ENCODE assay signal across 27 cellular contexts in the genomic region with DNA sequence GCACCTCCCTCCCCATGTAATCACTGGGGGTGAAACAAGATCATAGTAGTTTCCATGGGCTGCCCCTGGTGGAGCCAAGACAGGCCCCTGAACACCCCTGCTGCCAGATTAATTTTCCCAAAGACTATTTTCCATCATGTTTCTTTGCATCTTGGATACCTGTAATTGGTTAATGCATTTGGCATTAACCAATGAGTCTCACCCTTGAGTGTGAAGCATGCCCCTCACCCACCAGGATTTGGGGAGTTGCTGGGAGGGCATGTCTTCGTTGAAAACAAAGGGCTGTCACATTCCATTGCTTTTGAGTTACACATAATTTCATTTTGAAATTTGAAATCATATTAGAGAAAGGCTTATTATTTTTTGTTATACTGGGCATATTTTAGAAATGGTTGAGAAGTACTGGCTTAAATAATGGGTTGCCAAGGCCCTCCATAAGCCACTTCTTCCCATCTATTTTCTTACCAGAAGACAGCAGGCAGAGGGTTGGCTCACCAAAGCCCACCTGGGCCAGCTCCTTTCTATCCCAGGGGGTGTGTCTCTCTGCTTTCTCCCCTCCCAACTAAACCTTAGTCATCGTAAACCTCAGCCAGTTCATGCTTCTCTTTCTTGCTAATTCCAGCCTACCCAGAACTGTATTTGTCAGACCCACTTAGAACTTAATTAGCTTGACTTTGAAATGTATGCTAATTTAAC. TPM values are rescaled to one million over a fixed set of nuclear protein-coding genes. Genes with fewer than 3 reads are reported as not detected.
DNase-seq lines count a peak whose midpoint lies in the region; ATAC-seq, FAIRE-seq and TF ChIP-seq lines count a peak whose summit lies in the region.
"Had no signal": no experiment of that assay in that cellular context is flagged by ENCODE, and none has a peak within 500 bp of the region (broad histone marks: within the 10 kb centered on the region; RNA-seq: fewer than 3 reads in every experiment).

No MANE protein-coding gene starts in this region.

- H3K36me3 ChIP-seq in mammary epithelial cell (ENCODE audit: insufficient read depth, low read length) (peaks cover 69% of the 10 kb centered on the region), kidney (ENCODE audit: control insufficient read depth in 1 of 2, insufficient read depth in 2 of 2, low read length in 2 of 2) (peaks cover 8% of the 10 kb centered on the region in 2 donors)

- H3K79me2 ChIP-seq in mammary epithelial cell (ENCODE audit: insufficient read depth, low read length): no peaks in the 10 kb centered on the region

- no TSS peak for BruUV-seq in mammary epithelial cell (replicated peaks; lab: Mats Ljungman, UMichigan)

- no peak for FAIRE-seq in kidney (lab: Jason Lieb, UNC)

- TF ChIP-seq CTCF in mammary epithelial cell (conservative IDR thresholded peaks at IDR 0.05 in 1 of 2, IDR thresholded peaks at IDR 0.05 in 1 of 2; ENCODE audit: extremely low read depth in 1 of 2, insufficient read depth in 1 of 2, low read depth in 1 of 2, low read length in 2 of 2) (no peak), fibroblast of villous mesenchyme (IDR thresholded peaks at IDR 0.05; ENCODE audit: insufficient read depth, low read depth, low read length) (no peak), kidney (IDR thresholded peaks at IDR 0.05; ENCODE audit: borderline replicate concordance, extremely low read depth, insufficient read depth) (no peak)

- H3K27ac ChIP-seq in mammary epithelial cell (ENCODE audit: insufficient read depth, low read depth, low read length) (no peak overlapping the region), kidney (ENCODE audit: low read depth in 2 of 2, low read length in 2 of 2) (no peak overlapping the region)

- H3K36me3 Mint-ChIP-seq in stimulated activated naive B cell treated with anti-CD40 and anti-IgM and Interleukin-4, amounts not matched to agents 10 μg/mL and 1 μg/mL and 100 μg/mL, for 72 hours: peaks cover 33 to 41% of the 10 kb centered on the region in 2 donors
- H3K36me3 Mint-ChIP-seq in stimulated activated effector memory CD8-positive, alpha-beta T cell treated with anti-CD3 and anti-CD28 coated beads, Interleukin-12 subunit alpha, Interleukin-12 subunit beta, amount 100 ng/mL, for 72 hours: no peaks in the 10 kb centered on the region

- H3K9me3 ChIP-seq in mammary epithelial cell (replicated peaks; ENCODE audit: insufficient read depth, low read length): no peaks in the 10 kb centered on the region
- H3K9me3 ChIP-seq in kidney (ENCODE audit: control insufficient read depth in 1 of 2, low read length in 2 of 2): no peaks in the 10 kb centered on the region
- H3K9me3 ChIP-seq: gastroesophageal sphincter had no signal

- no peaks in the 10 kb centered on the region for H3K4me1 ChIP-seq in mammary epithelial cell (ENCODE audit: insufficient read depth, low read length)
- H3K4me1 ChIP-seq in kidney (ENCODE audit: control insufficient read depth in 1 of 2, insufficient read depth in 1 of 2, low read depth in 1 of 2, low read length in 2 of 2): no peaks in the 10 kb centered on the region
- H3K4me1 ChIP-seq: gastroesophageal sphincter had no signal

- H3K4me1 Mint-ChIP-seq in stimulated activated naive B cell treated with anti-CD40 and anti-IgM and Interleukin-4, amounts not matched to agents 10 μg/mL and 1 μg/mL and 100 μg/mL, for 72 hours: peaks cover 12 to 24% of the 10 kb centered on the region in 2 donors
- no peaks in the 10 kb centered on the region for H3K4me1 Mint-ChIP-seq in stimulated activated effector memory CD8-positive, alpha-beta T cell treated with anti-CD3 and anti-CD28 coated beads, Interleukin-12 subunit alpha, Interleukin-12 subunit beta, amount 100 ng/mL, for 72 hours
- H3K4me1 Mint-ChIP-seq: activated naive CD4-positive, alpha-beta T cell treated with anti-CD3 and anti-CD28 coated beads, Interleukin-2, amount 10 ng/mL, durations not matched to agents 7 days and 5 days; nephron; stimulated activated memory B cell treated with anti-CD40 and anti-IgM and Interleukin-4, amounts not matched to agents 10 μg/mL and 1 μg/mL and 100 μg/mL, for 72 hours had no signal

- no peak overlapping the region for H3K4me3 Mint-ChIP-seq in stimulated activated naive B cell treated with anti-CD40 and anti-IgM and Interleukin-4, amounts not matched to agents 10 μg/mL and 1 μg/mL and 100 μg/mL, for 72 hours
- no peak overlapping the region for H3K4me3 Mint-ChIP-seq in stimulated activated effector memory CD8-positive, alpha-beta T cell treated with anti-CD3 and anti-CD28 coated beads, Interleukin-12 subunit alpha, Interleukin-12 subunit beta, amount 100 ng/mL, for 72 hours
- H3K4me3 Mint-ChIP-seq: activated CD8-positive, alpha-beta T cell treated with anti-CD3 and anti-CD28 coated beads for 36 hours; activated naive CD4-positive, alpha-beta T cell treated with anti-CD3 and anti-CD28 coated beads, Interleukin-2, amount 10 ng/mL, durations not matched to agents 7 days and 5 days; CD4-positive, CD25-positive, alpha-beta regulatory T cell; nephron; stimulated activated memory B cell treated with anti-CD40 and anti-IgM and Interleukin-4, amounts not matched to agents 10 μg/mL and 1 μg/mL and 100 μg/mL, for 72 hours; type B pancreatic cell had no signal

- no peak overlapping the region for H3K4me2 ChIP-seq in mammary epithelial cell (ENCODE audit: insufficient read depth, low read depth, low read length)

- H3K27me3 Mint-ChIP-seq in stimulated activated naive B cell treated with anti-CD40 and anti-IgM and Interleukin-4, amounts not matched to agents 10 μg/mL and 1 μg/mL and 100 μg/mL, for 72 hours: no peaks in the 10 kb centered on the region
- H3K27me3 Mint-ChIP-seq: activated CD8-positive, alpha-beta T cell treated with anti-CD3 and anti-CD28 coated beads for 36 hours; activated naive CD4-positive, alpha-beta T cell treated with anti-CD3 and anti-CD28 coated beads, Interleukin-2, amount 10 ng/mL, durations not matched to agents 7 days and 5 days; CD4-positive, CD25-positive, alpha-beta regulatory T cell; stimulated activated memory B cell treated with anti-CD40 and anti-IgM and Interleukin-4, amounts not matched to agents 10 μg/mL and 1 μg/mL and 100 μg/mL, for 72 hours; type B pancreatic cell had no signal

- H3K9ac ChIP-seq in mammary epithelial cell (ENCODE audit: insufficient read depth, low read length): no peak overlapping the region
- no peak overlapping the region for H3K9ac ChIP-seq in kidney (ENCODE audit: low read length in 2 of 2)

- peak; percentile 38 to 47 for ATAC-seq in stimulated activated naive B cell treated with anti-CD40 and anti-IgM and Interleukin-4, amounts not matched to agents 10 μg/mL and 1 μg/mL and 100 μg/mL, for 72 hours (replicated peaks)
- ATAC-seq in stimulated activated effector memory CD8-positive, alpha-beta T cell treated with anti-CD3 and anti-CD28 coated beads, Interleukin-12 subunit alpha, Interleukin-12 subunit beta, amount 100 ng/mL, for 72 hours: no peak
- ATAC-seq: activated CD8-positive, alpha-beta T cell treated with anti-CD3 and anti-CD28 coated beads for 36 hours; gastroesophageal sphincter; Right ventricle myocardium inferior; stimulated activated memory B cell treated with anti-CD40 and anti-IgM and Interleukin-4, amounts not matched to agents 10 μg/mL and 1 μg/mL and 100 μg/mL, for 72 hours had no signal

- DNase-seq in HCEC 1CT (peak; percentile 13), mammary epithelial cell (peak; percentile 29), fibroblast of villous mesenchyme (ENCODE audit: low read depth) (peak; percentile 6), kidney (no peak), cerebellar nuclear complex (lab: John Stamatoyannopoulos, UW) (no peak)
- DNase-seq in stimulated activated naive B cell treated with anti-CD40 and anti-IgM and Interleukin-4, amounts not matched to agents 10 μg/mL and 1 μg/mL and 100 μg/mL, for 72 hours: no peak
- no peak for DNase-seq in stimulated activated effector memory CD8-positive, alpha-beta T cell treated with anti-CD3 and anti-CD28 coated beads, Interleukin-12 subunit alpha, Interleukin-12 subunit beta, amount 100 ng/mL, for 72 hours (ENCODE audit: low spot score in 2 of 2)
- DNase-seq: activated CD4-positive, alpha-beta T cell treated with anti-CD3 and anti-CD28 coated beads for 1 hour; activated CD8-positive, alpha-beta memory T cell treated with anti-CD3 and anti-CD28 coated beads, Interleukin-2, amount 50 U/mL, for 48 hours; activated CD8-positive, alpha-beta T cell treated with anti-CD3 and anti-CD28 coated beads for 36 hours; activated naive CD4-positive, alpha-beta T cell treated with anti-CD3 and anti-CD28 coated beads, Interleukin-2, amount 10 ng/mL, durations not matched to agents 7 days and 5 days; CD4-positive, CD25-positive, alpha-beta regulatory T cell; effector memory CD4-positive, alpha-beta T cell; erythroblast; H7; NCI-H1417 treated with DMSO at 0.1 percent for 48 hours; NCI-H2081; NCI-H2227 treated with DMSO at 0.1 percent for 48 hours; NCI-H69; T-helper 2 cell had no signal

- peak overlapping the region; percentile 25 for H3K27ac Mint-ChIP-seq in stimulated activated naive B cell treated with anti-CD40 and anti-IgM and Interleukin-4, amounts not matched to agents 10 μg/mL and 1 μg/mL and 100 μg/mL, for 72 hours
- H3K27ac Mint-ChIP-seq in stimulated activated effector memory CD8-positive, alpha-beta T cell treated with anti-CD3 and anti-CD28 coated beads, Interleukin-12 subunit alpha, Interleukin-12 subunit beta, amount 100 ng/mL, for 72 hours: no peak overlapping the region
- H3K27ac Mint-ChIP-seq: activated CD8-positive, alpha-beta T cell treated with anti-CD3 and anti-CD28 coated beads for 36 hours; activated naive CD4-positive, alpha-beta T cell treated with anti-CD3 and anti-CD28 coated beads, Interleukin-2, amount 10 ng/mL, durations not matched to agents 7 days and 5 days; nephron; stimulated activated memory B cell treated with anti-CD40 and anti-IgM and Interleukin-4, amounts not matched to agents 10 μg/mL and 1 μg/mL and 100 μg/mL, for 72 hours; type B pancreatic cell had no signal

- no peaks in the 10 kb centered on the region for H4K20me1 ChIP-seq in mammary epithelial cell (ENCODE audit: insufficient read depth, low read length)

- in situ Hi-C loops in mammary epithelial cell (cut with MboI; ENCODE audit: low sequenced_read_pairs in 2 of 2): no loop called here

- H3K27me3 ChIP-seq in mammary epithelial cell (ENCODE audit: insufficient read depth, low read length): no peaks in the 10 kb centered on the region
- H3K27me3 ChIP-seq: gastroesophageal sphincter had no signal

- no peak overlapping the region for H2AFZ ChIP-seq in mammary epithelial cell (ENCODE audit: low read depth, low read length)

- 59% methylated on average over 2 of the region's 2 CpGs for WGBS in mammary epithelial cell (ENCODE audit: low coverage, missing lambda C conversion rate)

- intact Hi-C loops in mammary epithelial cell (cut with micrococcal nuclease): no loop called here
- intact Hi-C loops in kidney (cut with DNase I): no loop called here

- H3K9me3 Mint-ChIP-seq in stimulated activated naive B cell treated with anti-CD40 and anti-IgM and Interleukin-4, amounts not matched to agents 10 μg/mL and 1 μg/mL and 100 μg/mL, for 72 hours: no peaks in the 10 kb centered on the region
- H3K9me3 Mint-ChIP-seq in stimulated activated effector memory CD8-positive, alpha-beta T cell treated with anti-CD3 and anti-CD28 coated beads, Interleukin-12 subunit alpha, Interleukin-12 subunit beta, amount 100 ng/mL, for 72 hours: no peaks in the 10 kb centered on the region
- H3K9me3 Mint-ChIP-seq: activated CD8-positive, alpha-beta T cell treated with anti-CD3 and anti-CD28 coated beads for 36 hours; activated naive CD4-positive, alpha-beta T cell treated with anti-CD3 and anti-CD28 coated beads, Interleukin-2, amount 10 ng/mL, durations not matched to agents 7 days and 5 days; CD4-positive, CD25-positive, alpha-beta regulatory T cell; nephron; stimulated activated memory B cell treated with anti-CD40 and anti-IgM and Interleukin-4, amounts not matched to agents 10 μg/mL and 1 μg/mL and 100 μg/mL, for 72 hours; type B pancreatic cell had no signal

- H3K4me3 ChIP-seq in mammary epithelial cell (replicated peaks in 1 of 3; ENCODE audit: insufficient read depth in 1 of 3, low read depth in 2 of 3, low read length in 3 of 3): no peak overlapping the region
- H3K4me3 ChIP-seq in fibroblast of villous mesenchyme (ENCODE audit: low read depth, low read length): no peak overlapping the region
- H3K4me3 ChIP-seq in kidney (ENCODE audit: low read length in 2 of 2): no peak overlapping the region
- H3K4me3 ChIP-seq: coronary artery, gastroesophageal sphincter, lung had no signal

- CTCF ChIA-PET in mammary epithelial cell (lab: Charles Lee; ENCODE audit: low non-redundant PET): no interaction called here

- dilution Hi-C loops in mammary epithelial cell (cut with HindIII; ENCODE audit: low sequenced_read_pairs): no loop called here

RNA-seq across cellular contexts. Expression of gene ATIC, which starts 51.8 kb away (rescaled TPM):
- total RNA-seq in mammary epithelial cell (100 to 1,000 TPM in 1 of 2 donors, 10 to 100 TPM in 1; 22.8 to 150 TPM), fibroblast of villous mesenchyme (20.3 and 27.4 TPM in 2 replicates), kidney (75.9 TPM)
- polyA plus RNA-seq in mammary epithelial cell (139 TPM), kidney (ENCODE audit: insufficient read depth, low read depth, low replicate concordance) (101 TPM)
- polyA minus RNA-seq in mammary epithelial cell: 364 TPM

Comparison
In these comparisons a context has a peak if more than half of its experiments do, and no peak if none do; other contexts are left out.
1. DNase-seq: peak in HCEC 1CT (single experiment), mammary epithelial cell (single experiment) and fibroblast of villous mesenchyme (single experiment); none in stimulated activated naive B cell treated with anti-CD40 and anti-IgM and Interleukin-4, amounts not matched to agents 10 μg/mL and 1 μg/mL and 100 μg/mL, for 72 hours (single experiment), kidney (single experiment), cerebellar nuclear complex (0 of 2) and stimulated activated effector memory CD8-positive, alpha-beta T cell treated with anti-CD3 and anti-CD28 coated beads, Interleukin-12 subunit alpha, Interleukin-12 subunit beta, amount 100 ng/mL, for 72 hours (0 of 2).